11 cellular contexts compared by ENCODE assay signal in the genomic region with DNA sequence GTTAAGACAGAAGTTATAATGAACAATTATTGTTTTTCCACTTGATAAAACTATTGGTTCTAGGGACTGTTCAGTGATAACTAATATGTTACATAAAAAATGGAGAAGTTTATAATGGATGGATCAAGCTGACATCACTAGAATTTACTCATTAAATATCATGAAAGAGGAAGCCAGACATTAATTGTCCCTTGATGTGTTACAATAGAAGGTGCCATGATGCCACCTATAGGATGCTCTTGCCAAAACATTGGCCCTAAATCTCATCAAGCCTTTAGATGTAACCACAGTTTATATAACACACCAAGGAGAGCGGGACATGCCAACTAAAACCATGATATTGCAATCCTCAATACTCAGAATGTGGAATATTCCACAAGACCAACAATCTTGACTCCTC.
DNase-seq lines count a peak whose midpoint lies in the region; ATAC-seq and TF ChIP-seq lines count a peak whose summit lies in the region.
"Had no signal": no experiment of that assay in that cellular context is flagged by ENCODE, and none has a peak within 500 bp of the region (broad histone marks: within the 10 kb centered on the region; RNA-seq: fewer than 3 reads in every experiment).

No MANE protein-coding gene starts in this region.

- H3K36me3 Mint-ChIP-seq in naive thymus-derived CD8-positive, alpha-beta T cell = no peaks in the 10 kb centered on the region
- H3K36me3 Mint-ChIP-seq: activated naive CD8-positive, alpha-beta T cell treated with anti-CD3 and anti-CD28 coated beads for 36 hours had no signal

- POLR2A ChIA-PET in naive thymus-derived CD8-positive, alpha-beta T cell (lab: Charles Lee) = no interaction called here

- no peak overlapping the region for H3K27ac ChIP-seq in coronary artery

- H3K4me1 Mint-ChIP-seq in naive thymus-derived CD8-positive, alpha-beta T cell = no peaks in the 10 kb centered on the region
- H3K4me1 Mint-ChIP-seq: activated naive CD8-positive, alpha-beta T cell treated with anti-CD3 and anti-CD28 coated beads for 36 hours had no signal

- TF ChIP-seq CTCF in coronary artery (IDR thresholded peaks at IDR 0.05) = no peak

- peaks cover 0 to 7% (median 0%) of the 10 kb centered on the region in 9 donors for H3K9me3 Mint-ChIP-seq in naive thymus-derived CD8-positive, alpha-beta T cell
- H3K9me3 Mint-ChIP-seq: activated naive CD8-positive, alpha-beta T cell treated with anti-CD3 and anti-CD28 coated beads for 36 hours had no signal

- H3K4me3 ChIP-seq in coronary artery = no peak overlapping the region

- peaks cover 0 to 20% (median 9%) of the 10 kb centered on the region in 5 donors for H3K27me3 Mint-ChIP-seq in naive thymus-derived CD8-positive, alpha-beta T cell
- H3K27me3 Mint-ChIP-seq: activated naive CD8-positive, alpha-beta T cell treated with anti-CD3 and anti-CD28 coated beads for 36 hours had no signal

- DNase-seq in COLO829 (ENCODE audit: low spot score) (peak; percentile 9), HuH-7.5 (ENCODE audit: low spot score) (peak; percentile 14), RPMI7951 (ENCODE audit: low read depth) (peak; percentile 60), germinal center (ENCODE audit: low spot score) (peak; percentile 31), coronary artery (ENCODE audit: low spot score) (no peak)
- DNase-seq in naive thymus-derived CD8-positive, alpha-beta T cell = no peak
- DNase-seq: activated naive CD8-positive, alpha-beta T cell treated with anti-CD3 and anti-CD28 coated beads for 36 hours; islet precursor cell; stimulated activated CD4-positive, alpha-beta T cell treated with anti-CD3 and anti-CD28 coated beads, Interleukin-2, amount 100 ng/mL, for 24 hours had no signal

- no peak for ATAC-seq in GM21786 (IDR thresholded peaks at IDR 0.05; ENCODE audit: unreplicated experiment)
- ATAC-seq in naive thymus-derived CD8-positive, alpha-beta T cell = no peak
- no peak for ATAC-seq in HG03571 (IDR thresholded peaks at IDR 0.05; ENCODE audit: unreplicated experiment)

- H3K4me3 Mint-ChIP-seq in naive thymus-derived CD8-positive, alpha-beta T cell = no peak overlapping the region
- H3K4me3 Mint-ChIP-seq: activated naive CD8-positive, alpha-beta T cell treated with anti-CD3 and anti-CD28 coated beads for 36 hours had no signal

- H3K27ac Mint-ChIP-seq in naive thymus-derived CD8-positive, alpha-beta T cell = no peak overlapping the region
- H3K27ac Mint-ChIP-seq: activated naive CD8-positive, alpha-beta T cell treated with anti-CD3 and anti-CD28 coated beads for 36 hours had no signal

Comparison
In these comparisons a context has a peak if more than half of its experiments do, and no peak if none do; other contexts are left out.
1. DNase-seq: peak in COLO829 (single experiment), HuH-7.5 (single experiment), RPMI7951 (single experiment) and germinal center (single experiment); none in coronary artery (single experiment) and naive thymus-derived CD8-positive, alpha-beta T cell (0 of 10).